In the genomic region with DNA sequence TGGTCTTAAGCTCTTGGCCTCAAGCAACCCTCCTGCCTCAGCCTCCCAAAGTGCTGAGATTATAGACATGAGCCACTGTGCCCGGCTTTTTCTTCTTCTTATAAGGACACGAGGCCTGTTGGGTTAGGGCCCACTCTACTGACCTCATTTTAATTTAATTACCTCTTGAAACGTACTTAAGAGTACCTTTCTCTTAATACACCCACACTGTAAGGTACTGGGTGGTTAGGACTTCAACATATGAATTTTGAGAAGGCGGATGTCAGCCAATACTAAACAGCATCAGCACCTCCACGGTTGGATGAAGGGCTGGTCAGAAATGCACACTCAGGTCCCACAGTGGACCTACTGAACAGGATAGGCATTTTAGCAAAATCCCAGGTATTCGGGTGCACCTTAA, we compare ENCODE assay signal across 3 cellular contexts. TPM values are rescaled to one million over a fixed set of nuclear protein-coding genes. Genes with fewer than 3 reads are reported as not detected.
"Had no signal": no experiment of that assay in that cellular context is flagged by ENCODE, and none has a peak within 500 bp of the region (broad histone marks: within the 10 kb centered on the region; RNA-seq: fewer than 3 reads in every experiment).

No MANE protein-coding gene starts in this region.

RNA-seq across cellular contexts. Expression of a gene that starts 7.9 kb away (rescaled TPM):
- total RNA-seq: suprapubic skin, temporal lobe, vagina had no signal
